In genomic region chr4:54064317-54065275, GRCh38 we compare ENCODE assay signal across 8 cellular contexts. TPM values are rescaled to one million over a fixed set of nuclear protein-coding genes. Genes with fewer than 3 reads are reported as not detected.
DNase-seq lines count a peak whose midpoint lies in the region; ATAC-seq and TF ChIP-seq lines count a peak whose summit lies in the region.

Gene CHIC2 (minus strand): TSS chr4:54064605. CDS start chr4:54064300, 305 bp downstream.

- H3K4me3 ChIP-seq in WI38 (ENCODE audit: low read depth, low read length) (peak within 1 kb of the TSS; percentile 99), mammary epithelial cell (replicated peaks in 1 of 3; ENCODE audit: insufficient read depth in 1 of 3, low read depth in 2 of 3, low read length in 3 of 3) (peak within 1 kb of the TSS; percentile 71 to 78 (median 78)), iPS-20b (ENCODE audit: low read length) (peak within 1 kb of the TSS; percentile 93), skin epidermis (peak within 1 kb of the TSS; percentile 68 to 99 (median 91))

- no peaks in the 10 kb centered on the region for H4K20me1 ChIP-seq in mammary epithelial cell (ENCODE audit: insufficient read depth, low read length)

- H3K27me3 ChIP-seq in mammary epithelial cell (ENCODE audit: insufficient read depth, low read length) (no peaks in the 10 kb centered on the region), iPS-20b (ENCODE audit: insufficient read depth, low read length) (peaks cover 10% of the 10 kb centered on the region; the same call in 1 of the 2 replicates)

- intact Hi-C loops in mammary epithelial cell (cut with micrococcal nuclease) = loop anchor here (1.0 to 5.0 kb wide), 5 partner anchors 38 to 153 kb away; partner anchors contain the start of gene GSX2

- TF ChIP-seq CTCF in WI38 (IDR thresholded peaks at IDR 0.05; ENCODE audit: low read depth, low read length) (no peak), mammary epithelial cell (conservative IDR thresholded peaks at IDR 0.05 in 1 of 2, IDR thresholded peaks at IDR 0.05 in 1 of 2; ENCODE audit: extremely low read depth in 1 of 2, insufficient read depth in 1 of 2, low read depth in 1 of 2, low read length in 2 of 2) (no peak)

- H3K9me3 ChIP-seq in mammary epithelial cell (replicated peaks; ENCODE audit: insufficient read depth, low read length) = peaks cover 5% of the 10 kb centered on the region
- no peaks in the 10 kb centered on the region for H3K9me3 ChIP-seq in iPS-20b (ENCODE audit: insufficient read depth, low read depth, low read length)

- H3K27ac ChIP-seq in mammary epithelial cell (ENCODE audit: insufficient read depth, low read depth, low read length) (peak within 1 kb of the TSS; percentile 84), iPS-20b (ENCODE audit: low read length) (peak within 1 kb of the TSS; percentile 22), skin epidermis (peak within 1 kb of the TSS; percentile 88 to 100 (median 97))

- 3% methylated on average over 19 of the region's 89 CpGs for WGBS in mammary epithelial cell (ENCODE audit: low coverage, missing lambda C conversion rate)

- in situ Hi-C loops in GM18951 (cut with MboI; ENCODE audit: low sequenced_read_pairs, unreplicated experiment) = no loop called here
- in situ Hi-C loops in mammary epithelial cell (cut with MboI; ENCODE audit: low sequenced_read_pairs in 2 of 2) = loop anchor here in 1 of 2 donors (10.0 kb wide), 1 partner anchor 150 kb away; no protein-coding TSS in a partner anchor

- peaks cover 48% of the 10 kb centered on the region for H3K79me2 ChIP-seq in mammary epithelial cell (ENCODE audit: insufficient read depth, low read length)

- peak within 1 kb of the TSS; percentile 74 for H2AFZ ChIP-seq in mammary epithelial cell (ENCODE audit: low read depth, low read length)

- dilution Hi-C loops in mammary epithelial cell (cut with HindIII; ENCODE audit: low sequenced_read_pairs) = no loop called here

- peaks cover 43% of the 10 kb centered on the region for H3K4me1 ChIP-seq in mammary epithelial cell (ENCODE audit: insufficient read depth, low read length)
- H3K4me1 ChIP-seq in iPS-20b (ENCODE audit: insufficient read depth, low read length) = peaks cover 22% of the 10 kb centered on the region; the same call in 1 of the 2 replicates

- DNase-seq in AG08395 (ENCODE audit: low spot score) = peak; percentile 92
- peak; percentile 87 for DNase-seq in NCI-H226
- peak; percentile 94 for DNase-seq in mammary epithelial cell

- TF ChIP-seq POLR2A in GM18951 (IDR thresholded peaks at IDR 0.05; ENCODE audit: extremely low read depth, insufficient read depth, insufficient read length) = peak; percentile 89

- peak within 1 kb of the TSS; percentile 97 for H3K4me2 ChIP-seq in mammary epithelial cell (ENCODE audit: insufficient read depth, low read depth, low read length)

- no peaks in the 10 kb centered on the region for H3K36me3 ChIP-seq in mammary epithelial cell (ENCODE audit: insufficient read depth, low read length)
- no peaks in the 10 kb centered on the region for H3K36me3 ChIP-seq in iPS-20b (ENCODE audit: insufficient read depth, low read depth, low read length)

- peak within 1 kb of the TSS; percentile 96 for H3K9ac ChIP-seq in mammary epithelial cell (ENCODE audit: insufficient read depth, low read length)
- peak within 1 kb of the TSS; percentile 87 for H3K9ac ChIP-seq in iPS-20b (ENCODE audit: low read depth, low read length)

- ATAC-seq in HG03175 (IDR thresholded peaks at IDR 0.05; ENCODE audit: unreplicated experiment) = peak; percentile 96

- CTCF ChIA-PET in mammary epithelial cell (lab: Charles Lee; ENCODE audit: low non-redundant PET) = no interaction called here

- BruUV-seq in mammary epithelial cell (replicated peaks; lab: Mats Ljungman, UMichigan) = TSS peak; percentile 43

RNA-seq across cellular contexts. Expression of gene CHIC2, which starts in this region (rescaled TPM):
- total RNA-seq in mammary epithelial cell = 10 to 100 TPM; 45.4 to 46.7 TPM
- 17.2 TPM for polyA plus RNA-seq in mammary epithelial cell
- polyA minus RNA-seq in mammary epithelial cell = 5.4 TPM

Comparison
In these comparisons a context has a peak if more than half of its experiments do, and no peak if none do; other contexts are left out.
1. Peak in every context shown above with its lines: DNase-seq, ATAC-seq, H3K4me3 ChIP-seq and H3K27ac ChIP-seq.
2. H3K27ac ChIP-seq: peak in every context shown above with its lines; median percentile 97 in skin epidermis; 84 in mammary epithelial cell; 22 in iPS-20b.